ENCODE assay signal across 2 cellular contexts in the genomic region with DNA sequence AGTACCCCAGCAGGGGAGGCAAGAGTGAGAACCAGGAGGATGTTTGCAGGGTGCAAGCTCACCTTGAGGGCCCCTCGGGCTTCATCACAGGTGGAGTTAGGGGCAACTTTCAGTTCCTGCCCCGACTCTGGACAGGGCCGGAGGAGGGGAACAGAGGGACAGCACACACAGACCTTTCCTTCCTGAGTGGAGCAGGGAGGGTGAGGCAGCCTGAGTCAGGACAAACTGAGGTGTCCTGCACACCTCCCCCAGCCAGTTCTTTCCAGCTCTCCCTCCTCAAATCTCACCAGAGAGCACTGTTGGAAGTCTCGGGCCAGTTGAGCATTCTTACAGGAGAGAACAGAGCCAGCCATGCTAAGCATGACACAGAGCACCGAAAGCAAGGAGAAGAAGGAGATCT.
TF ChIP-seq lines count a peak whose summit lies in the region.

No MANE protein-coding gene starts in this region.

TF ChIP-seq in SK-N-SH, 30 proteins besides CTCF, POLR2A, EP300 and RAD21:
- no peak for TF ChIP-seq FOXJ3 (CRISPR knock-in tag; IDR thresholded peaks at IDR 0.05)
- TF ChIP-seq JUND (IDR thresholded peaks at IDR 0.05): no peak
- TF ChIP-seq, protein P1, sequence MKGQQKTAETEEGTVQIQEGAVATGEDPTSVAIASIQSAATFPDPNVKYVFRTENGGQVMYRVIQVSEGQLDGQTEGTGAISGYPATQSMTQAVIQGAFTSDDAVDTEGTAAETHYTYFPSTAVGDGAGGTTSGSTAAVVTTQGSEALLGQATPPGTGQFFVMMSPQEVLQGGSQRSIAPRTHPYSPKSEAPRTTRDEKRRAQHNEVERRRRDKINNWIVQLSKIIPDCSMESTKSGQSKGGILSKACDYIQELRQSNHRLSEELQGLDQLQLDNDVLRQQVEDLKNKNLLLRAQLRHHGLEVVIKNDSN (IDR thresholded peaks at IDR 0.05; ENCODE audit: borderline replicate concordance, low read depth): no peak
- TF ChIP-seq, protein P2, sequence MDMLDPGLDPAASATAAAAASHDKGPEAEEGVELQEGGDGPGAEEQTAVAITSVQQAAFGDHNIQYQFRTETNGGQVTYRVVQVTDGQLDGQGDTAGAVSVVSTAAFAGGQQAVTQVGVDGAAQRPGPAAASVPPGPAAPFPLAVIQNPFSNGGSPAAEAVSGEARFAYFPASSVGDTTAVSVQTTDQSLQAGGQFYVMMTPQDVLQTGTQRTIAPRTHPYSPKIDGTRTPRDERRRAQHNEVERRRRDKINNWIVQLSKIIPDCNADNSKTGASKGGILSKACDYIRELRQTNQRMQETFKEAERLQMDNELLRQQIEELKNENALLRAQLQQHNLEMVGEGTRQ (IDR thresholded peaks at IDR 0.05; ENCODE audit: borderline replicate concordance, low read depth, low read length): no peak
- no peak for TF ChIP-seq GATA2 (CRISPR knock-in tag; IDR thresholded peaks at IDR 0.05)
- no peak for TF ChIP-seq MEF2A (IDR thresholded peaks at IDR 0.05; ENCODE audit: borderline replicate concordance, low read depth)
- TF ChIP-seq POLR2AphosphoS5 (IDR thresholded peaks at IDR 0.05; ENCODE audit: low read depth, low read length): no peak
- TF ChIP-seq RFX5 (IDR thresholded peaks at IDR 0.05; ENCODE audit: low read length): no peak
- TF ChIP-seq ELF1 (IDR thresholded peaks at IDR 0.05): no peak
- no peak for TF ChIP-seq NRF1 (IDR thresholded peaks at IDR 0.05; ENCODE audit: low read depth, low read length)
- no peak for TF ChIP-seq IRF3 (IDR thresholded peaks at IDR 0.05; ENCODE audit: low read depth, low read length)
- no peak for TF ChIP-seq GABPA (IDR thresholded peaks at IDR 0.05; ENCODE audit: low read depth)
- no peak for TF ChIP-seq TAF1 (IDR thresholded peaks at IDR 0.05; ENCODE audit: borderline replicate concordance, low read depth, low read length)
- TF ChIP-seq, protein P3, sequence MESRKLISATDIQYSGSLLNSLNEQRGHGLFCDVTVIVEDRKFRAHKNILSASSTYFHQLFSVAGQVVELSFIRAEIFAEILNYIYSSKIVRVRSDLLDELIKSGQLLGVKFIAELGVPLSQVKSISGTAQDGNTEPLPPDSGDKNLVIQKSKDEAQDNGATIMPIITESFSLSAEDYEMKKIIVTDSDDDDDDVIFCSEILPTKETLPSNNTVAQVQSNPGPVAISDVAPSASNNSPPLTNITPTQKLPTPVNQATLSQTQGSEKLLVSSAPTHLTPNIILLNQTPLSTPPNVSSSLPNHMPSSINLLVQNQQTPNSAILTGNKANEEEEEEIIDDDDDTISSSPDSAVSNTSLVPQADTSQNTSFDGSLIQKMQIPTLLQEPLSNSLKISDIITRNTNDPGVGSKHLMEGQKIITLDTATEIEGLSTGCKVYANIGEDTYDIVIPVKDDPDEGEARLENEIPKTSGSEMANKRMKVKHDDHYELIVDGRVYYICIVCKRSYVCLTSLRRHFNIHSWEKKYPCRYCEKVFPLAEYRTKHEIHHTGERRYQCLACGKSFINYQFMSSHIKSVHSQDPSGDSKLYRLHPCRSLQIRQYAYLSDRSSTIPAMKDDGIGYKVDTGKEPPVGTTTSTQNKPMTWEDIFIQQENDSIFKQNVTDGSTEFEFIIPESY (IDR thresholded peaks at IDR 0.05; ENCODE audit: borderline replicate concordance, low read depth): no peak
- no peak for TF ChIP-seq FOSL2 (IDR thresholded peaks at IDR 0.05; ENCODE audit: borderline replicate concordance, low read depth)
TF ChIP-seq in SK-N-SH: peak in this region for 0.

TF ChIP-seq in SK-N-SH treated with all-trans-retinoic acid at 6 μM for 48 hours, 23 proteins besides CTCF, POLR2A, EP300 and RAD21 (continued from another document):
- TF ChIP-seq ZNF8 (CRISPR knock-in tag; IDR thresholded peaks at IDR 0.05) (no peak), ZNF565 (CRISPR knock-in tag; conservative IDR thresholded peaks at IDR 0.05; ENCODE audit: low read depth) (no peak), CSDC2 (CRISPR knock-in tag; IDR thresholded peaks at IDR 0.05) (no peak)
TF ChIP-seq in SK-N-SH treated with all-trans-retinoic acid at 6 μM for 48 hours: peak in this region for 0.
